In the genomic region with DNA sequence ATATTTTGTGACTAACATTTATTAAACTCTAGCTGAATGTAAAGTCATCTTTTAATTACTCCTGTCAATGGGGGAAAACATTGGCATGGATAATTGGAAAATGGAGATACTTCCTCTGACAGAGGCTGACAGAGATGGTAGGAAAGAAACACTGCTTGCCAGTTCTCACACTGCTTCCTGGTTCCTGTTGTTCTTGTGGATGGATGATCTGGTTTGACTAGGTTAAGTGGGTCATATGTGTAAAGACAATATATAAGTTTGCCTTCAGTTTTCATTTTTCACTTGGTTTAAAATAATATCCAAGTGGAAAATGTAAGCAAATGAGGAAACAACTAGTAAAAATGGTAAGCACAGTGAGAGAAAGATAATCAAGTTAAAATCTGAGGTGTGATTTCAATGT, we compare ENCODE assay signal across 15 cellular contexts.
DNase-seq lines count a peak whose midpoint lies in the region; ATAC-seq and TF ChIP-seq lines count a peak whose summit lies in the region.
"Had no signal": no experiment of that assay in that cellular context is flagged by ENCODE, and none has a peak within 500 bp of the region (broad histone marks: within the 10 kb centered on the region; RNA-seq: fewer than 3 reads in every experiment).

No MANE protein-coding gene starts in this region.

- no peak for DNase-seq in DND-41
- no peak for DNase-seq in HCT116 (ENCODE audit: low read depth, low spot score)
- no peak for DNase-seq in PC-9
- peak; percentile 25 for DNase-seq in epithelial cell of esophagus (ENCODE audit: low read depth)
- DNase-seq in T-helper 2 cell = no peak
- DNase-seq in psoas muscle = no peak
- DNase-seq: C1 segment of cervical spinal cord; Calu3; CD4-positive, alpha-beta T cell; DMS 273 treated with DMSO at 0.1 percent for 48 hours; DMS79 treated with DMSO at 0.1 percent for 48 hours; GDM1; GOT3; KG1 had no signal

- H3K27ac ChIP-seq in DND-41 (ENCODE audit: low read length) (no peak overlapping the region), HCT116 (ENCODE audit: low read depth, low read length) (no peak overlapping the region), PC-9 (no peak overlapping the region), psoas muscle (no peak overlapping the region)

- H3K79me2 ChIP-seq in DND-41 (ENCODE audit: insufficient read depth, low read length) (no peaks in the 10 kb centered on the region), HCT116 (ENCODE audit: insufficient read depth, low read length) (no peaks in the 10 kb centered on the region), PC-9 (ENCODE audit: low read depth) (no peaks in the 10 kb centered on the region)

- TF ChIP-seq CTCF in DND-41 (IDR thresholded peaks at IDR 0.05; ENCODE audit: borderline replicate concordance, extremely low read depth, low read length, poor library complexity, severe bottlenecking) (no peak), HCT116 (IDR thresholded peaks at IDR 0.05 in 2 of 3, conservative IDR thresholded peaks at IDR 0.05 in 1 of 3; ENCODE audit: borderline replicate concordance in 1 of 3, insufficient read depth in 1 of 3, low read depth in 2 of 3, low read length in 2 of 3) (no peak), PC-9 (conservative IDR thresholded peaks at IDR 0.05) (no peak), epithelial cell of esophagus (IDR thresholded peaks at IDR 0.05; ENCODE audit: insufficient read depth, low read depth, low read length, missing control alignments) (no peak), psoas muscle (IDR thresholded peaks at IDR 0.05) (no peak)

- no peak overlapping the region for H2AFZ ChIP-seq in DND-41 (ENCODE audit: low read depth, low read length)
- H2AFZ ChIP-seq in HCT116 (ENCODE audit: low read depth, low read length, poor library complexity, severe bottlenecking) = peak overlapping the region; percentile 19
- peak overlapping the region; percentile 24; the same call in 1 of the 2 replicates for H2AFZ ChIP-seq in PC-9

- intact Hi-C loops in HCT116 (cut with micrococcal nuclease) (no loop called here), PC-9 (cut with micrococcal nuclease; ENCODE audit: unreplicated experiment) (no loop called here), psoas muscle (cut with DNase I) (no loop called here)

- no peak for TF ChIP-seq POLR2A in HCT116 (IDR thresholded peaks at IDR 0.05; ENCODE audit: borderline replicate concordance, extremely low read depth, insufficient read depth, insufficient read length)

- RAD21 ChIA-PET in HCT116 (lab: Charles Lee; ENCODE audit: low non-redundant PET in 1 of 2, low total read pairs in 2 of 2, uncharacterized antibody in 2 of 2, unreplicated experiment in 2 of 2) = no interaction called here

- no peak overlapping the region for H3K9ac ChIP-seq in DND-41 (ENCODE audit: low read depth, low read length)
- no peak overlapping the region for H3K9ac ChIP-seq in HCT116 (ENCODE audit: low read length)

- POLR2A ChIA-PET in HCT116 (lab: Charles Lee) = no interaction called here
- POLR2A ChIA-PET in PC-9 (lab: Charles Lee; ENCODE audit: unreplicated experiment) = no interaction called here

- H3K4me1 ChIP-seq in DND-41 (ENCODE audit: insufficient read depth, low read length) (0 out of 2 replicates have a peak, but pooled peaks cover 2% of the 10 kb centered on the region), HCT116 (ENCODE audit: control insufficient read depth in 1 of 2, insufficient read depth in 2 of 2, low read length in 2 of 2) (peaks cover 0 to 4% of the 10 kb centered on the region in 2 experiments; a peak in 1 of 4 replicates), PC-9 (replicated peaks; ENCODE audit: insufficient read depth) (peaks cover 11% of the 10 kb centered on the region; the same call in 1 of the 2 replicates), psoas muscle (no peaks in the 10 kb centered on the region)

- no peak for TF ChIP-seq RAD21 in HCT116 (IDR thresholded peaks at IDR 0.05; ENCODE audit: low read depth)

- ATAC-seq in DND-41 (ENCODE audit: insufficient read depth, low read depth) = no peak
- no peak for ATAC-seq in HCT116
- ATAC-seq in HG02759 (IDR thresholded peaks at IDR 0.05; ENCODE audit: unreplicated experiment) = no peak
- ATAC-seq in psoas muscle = no peak

- H3K27me3 ChIP-seq in DND-41 (ENCODE audit: insufficient read depth, low read length, poor library complexity) = no peaks in the 10 kb centered on the region
- H3K27me3 ChIP-seq in HCT116 (ENCODE audit: insufficient read depth, low read length) = no peaks in the 10 kb centered on the region
- no peaks in the 10 kb centered on the region for H3K27me3 ChIP-seq in PC-9 (ENCODE audit: insufficient read depth, low read depth)
- H3K27me3 ChIP-seq in psoas muscle (ENCODE audit: insufficient read depth in 3 of 3, low read length in 2 of 3) = no peaks in the 10 kb centered on the region

- H4K20me1 ChIP-seq in DND-41 (ENCODE audit: insufficient read depth, low read length) (no peaks in the 10 kb centered on the region), HCT116 (ENCODE audit: insufficient read depth) (no peaks in the 10 kb centered on the region), PC-9 (ENCODE audit: insufficient read depth) (no peaks in the 10 kb centered on the region)

- H3K4me3 ChIP-seq in DND-41 (ENCODE audit: low read depth in 1 of 2, low read length in 2 of 2) = no peak overlapping the region
- H3K4me3 ChIP-seq in HCT116 (replicated peaks in 1 of 2; ENCODE audit: low read depth in 1 of 2, low read length in 2 of 2) = no peak overlapping the region
- no peak overlapping the region for H3K4me3 ChIP-seq in PC-9
- H3K4me3 ChIP-seq in epithelial cell of esophagus (ENCODE audit: low read length) = no peak overlapping the region
- no peak overlapping the region for H3K4me3 ChIP-seq in psoas muscle

- CTCF ChIA-PET in HCT116 (lab: Charles Lee) (no interaction called here), PC-9 (lab: Charles Lee) (no interaction called here)

- H3K4me2 ChIP-seq in DND-41 (ENCODE audit: insufficient read depth, low read length) (peak overlapping the region; percentile 51; the same call in 1 of the 2 replicates), HCT116 (ENCODE audit: low read length) (no peak overlapping the region), PC-9 (no peak overlapping the region)

- H3K36me3 ChIP-seq in DND-41 (ENCODE audit: insufficient read depth, low read length) (no peaks in the 10 kb centered on the region), HCT116 (ENCODE audit: control insufficient read depth in 1 of 2, insufficient read depth in 2 of 2, low read length in 2 of 2) (no peaks in the 10 kb centered on the region), PC-9 (ENCODE audit: low read depth) (no peaks in the 10 kb centered on the region), psoas muscle (ENCODE audit: insufficient read depth in 1 of 2, low read depth in 1 of 2) (no peaks in the 10 kb centered on the region)

- H3K9me3 ChIP-seq in DND-41 (ENCODE audit: insufficient read depth, low read length, severe bottlenecking) = no peaks in the 10 kb centered on the region
- no peaks in the 10 kb centered on the region for H3K9me3 ChIP-seq in HCT116 (ENCODE audit: control insufficient read depth in 1 of 2, insufficient read depth in 1 of 2, low read depth in 1 of 2, low read length in 2 of 2)
- no peaks in the 10 kb centered on the region for H3K9me3 ChIP-seq in PC-9 (ENCODE audit: insufficient read depth, low read depth)
- H3K9me3 ChIP-seq in psoas muscle = no peaks in the 10 kb centered on the region

- BruUV-seq in HCT116 (replicated peaks; lab: Mats Ljungman, UMichigan) = no TSS peak
- BruUV-seq in PC-9 (replicated peaks; lab: Mats Ljungman, UMichigan) = no TSS peak

- no peaks in the 10 kb centered on the region for H3F3A ChIP-seq in PC-9 (ENCODE audit: insufficient read depth, low read depth)

- H3K9me2 ChIP-seq in HCT116 (ENCODE audit: insufficient read depth) (no peaks in the 10 kb centered on the region), PC-9 (ENCODE audit: insufficient read depth) (0 out of 2 replicates have a peak, but pooled peaks cover 4% of the 10 kb centered on the region)

TF ChIP-seq in HCT116, 20 proteins besides CTCF, POLR2A, EP300 and RAD21 (continues in another document):
- TF ChIP-seq SIN3A (IDR thresholded peaks at IDR 0.05; ENCODE audit: low read depth) (no peak), SRF (IDR thresholded peaks at IDR 0.05; ENCODE audit: low read depth) (no peak), ZFX (IDR thresholded peaks at IDR 0.05) (no peak), EZH2 (IDR thresholded peaks at IDR 0.05) (no peak), POLR2AphosphoS5 (IDR thresholded peaks at IDR 0.05; ENCODE audit: low read depth, low read length) (no peak), TCF7L2 (IDR thresholded peaks at IDR 0.05; ENCODE audit: borderline replicate concordance, extremely low read depth, insufficient read depth, insufficient read length) (no peak), ZNF274 (IDR thresholded peaks at IDR 0.05; ENCODE audit: low read depth, low read length) (no peak), EZH2phosphoT487 (IDR thresholded peaks at IDR 0.05; ENCODE audit: borderline replicate concordance) (no peak), YY1 (IDR thresholded peaks at IDR 0.05; ENCODE audit: extremely low read depth, insufficient replicate concordance, low read depth, low read length) (no peak)
- TF ChIP-seq, protein P1, sequence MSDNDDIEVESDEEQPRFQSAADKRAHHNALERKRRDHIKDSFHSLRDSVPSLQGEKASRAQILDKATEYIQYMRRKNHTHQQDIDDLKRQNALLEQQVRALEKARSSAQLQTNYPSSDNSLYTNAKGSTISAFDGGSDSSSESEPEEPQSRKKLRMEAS (IDR thresholded peaks at IDR 0.05) = no peak
